Comparison of ENCODE assay signal across 8 cellular contexts in genomic region chr16:2267913-2268666, GRCh38. TPM values are rescaled to one million over a fixed set of nuclear protein-coding genes. Genes with fewer than 3 reads are reported as not detected.
A peak's percentile ranks its signal among the peaks of the same experiment; 100 is the strongest.
DNase-seq lines count a peak whose midpoint lies in the region; ATAC-seq and TF ChIP-seq lines count a peak whose summit lies in the region.

Gene RNPS1, minus strand, starts transcription at chr16:2268126. Its CDS starts 3,483 bp downstream, at chr16:2264643.

- H3K9me3 Mint-ChIP-seq in activated T-cell treated with anti-CD3 and anti-CD28 coated beads, Interleukin-2, amount 50 U/mL, for 24 hours = no peaks in the 10 kb centered on the region

- H3F3A ChIP-seq in PC-3 (ENCODE audit: low read length, unreplicated experiment) = no peaks in the 10 kb centered on the region

- H3K4me2 ChIP-seq in PC-3 (ENCODE audit: low read length) = peak within 1 kb of the TSS; percentile 93

- H3K9ac ChIP-seq in PC-3 (ENCODE audit: low read length) (peak within 1 kb of the TSS; percentile 95), muscle layer of colon (ENCODE audit: low read length) (peak within 1 kb of the TSS; percentile 61)

- peak; percentile 63 for ATAC-seq in GM21619 (IDR thresholded peaks at IDR 0.05; ENCODE audit: unreplicated experiment)
- ATAC-seq in PC-3 = peak; percentile 87
- peak; percentile 91 for ATAC-seq in esophagus mucosa

- intact Hi-C loops in PC-3 (cut with micrococcal nuclease) = no loop called here

- H3K4me3 Mint-ChIP-seq in activated T-cell treated with anti-CD3 and anti-CD28 coated beads, Interleukin-2, amount 50 U/mL, for 24 hours = peak within 1 kb of the TSS; percentile 91

- H3K27me3 Mint-ChIP-seq in activated T-cell treated with anti-CD3 and anti-CD28 coated beads, Interleukin-2, amount 50 U/mL, for 24 hours = no peaks in the 10 kb centered on the region

- peaks cover 29% of the 10 kb centered on the region for H4K20me1 ChIP-seq in PC-3 (ENCODE audit: low read length)

- peak within 1 kb of the TSS; percentile 99 for H3K27ac Mint-ChIP-seq in activated T-cell treated with anti-CD3 and anti-CD28 coated beads, Interleukin-2, amount 50 U/mL, for 24 hours

- no peaks in the 10 kb centered on the region for H3K9me2 ChIP-seq in PC-3 (replicated peaks; ENCODE audit: low read length)

- peak within 1 kb of the TSS; percentile 78 for H3K4me3 ChIP-seq in Jurkat, Clone E6-1 (ENCODE audit: low read length)
- H3K4me3 ChIP-seq in PC-3 (ENCODE audit: low read length) (peak within 1 kb of the TSS; percentile 80), muscle layer of colon (ENCODE audit: low read depth in 1 of 2, low read length in 2 of 2) (peak within 1 kb of the TSS; percentile 75 to 85)

- H3K9me3 ChIP-seq in PC-3 (ENCODE audit: low read length) (no peaks in the 10 kb centered on the region), muscle layer of colon (ENCODE audit: low read length) (no peaks in the 10 kb centered on the region)

- no TSS peak for BruUV-seq in PC-3 (replicated peaks; lab: Mats Ljungman, UMichigan)

- H3K79me2 ChIP-seq in PC-3 (ENCODE audit: low read length) = peaks cover 68% of the 10 kb centered on the region

- no peak for TF ChIP-seq CTCF in PC-3 (conservative IDR thresholded peaks at IDR 0.05; ENCODE audit: low read depth, low read length)

- DNase-seq in DMS53 (lab: John Stamatoyannopoulos, UW) (peak; percentile 95), PC-3 (peak; percentile 92)
- DNase-seq in Jurkat, Clone E6-1 (ENCODE audit: low read depth, low spot score) = peak; percentile 94
- peak; percentile 99 for DNase-seq in activated T-cell treated with anti-CD3 and anti-CD28 coated beads, Interleukin-2, amount 50 U/mL, for 24 hours
- peak; percentile 92 to 95 for DNase-seq in stimulated activated CD8-positive, alpha-beta memory T cell treated with anti-CD3 and anti-CD28 coated beads, Interleukin-7, amount 100 ng/mL, for 1 hour (ENCODE audit: low read depth in 2 of 2)

- H3K36me3 ChIP-seq in PC-3 (ENCODE audit: low read depth, low read length) (peaks cover 17% of the 10 kb centered on the region; the same call in 1 of the 2 replicates), muscle layer of colon (ENCODE audit: insufficient read depth, low read length) (no peaks in the 10 kb centered on the region)

- peaks cover 13% of the 10 kb centered on the region for H3K4me1 ChIP-seq in PC-3 (ENCODE audit: insufficient read depth, low read length)
- H3K4me1 ChIP-seq in muscle layer of colon (ENCODE audit: insufficient read depth, low read length) = peaks cover 25% of the 10 kb centered on the region

- H3K36me3 Mint-ChIP-seq in activated T-cell treated with anti-CD3 and anti-CD28 coated beads, Interleukin-2, amount 50 U/mL, for 24 hours (ENCODE audit: low read depth) = peaks cover 56% of the 10 kb centered on the region

- H3K27me3 ChIP-seq in PC-3 (ENCODE audit: low read length) (no peaks in the 10 kb centered on the region), muscle layer of colon (ENCODE audit: control insufficient read depth in 1 of 2, insufficient read depth in 2 of 2, low read length in 2 of 2) (no peaks in the 10 kb centered on the region)

- CTCF ChIA-PET in PC-3 (lab: Charles Lee) = no interaction called here

- H3K4me1 Mint-ChIP-seq in activated T-cell treated with anti-CD3 and anti-CD28 coated beads, Interleukin-2, amount 50 U/mL, for 24 hours (ENCODE audit: low read depth) = peaks cover 37% of the 10 kb centered on the region

- POLR2A ChIA-PET in PC-3 (lab: Charles Lee; ENCODE audit: unreplicated experiment) = no interaction called here

- H3K27ac ChIP-seq in PC-3 (ENCODE audit: low read length) (peak within 1 kb of the TSS; percentile 89), muscle layer of colon (ENCODE audit: low read depth, low read length) (peak within 1 kb of the TSS; percentile 95)

- H2AFZ ChIP-seq in PC-3 (ENCODE audit: low read length) = peak within 1 kb of the TSS; percentile 82

RNA-seq across cellular contexts. Expression of gene RNPS1, which starts in this region (rescaled TPM):
- polyA plus RNA-seq in Jurkat, Clone E6-1 (2012; ENCODE audit: insufficient read depth, insufficient read length) = 371 TPM
- total RNA-seq in PC-3 (2014; rRNA removed) (131 and 154 TPM in 2 replicates), esophagus mucosa (104 TPM)

Comparison
In these comparisons a context has a peak if more than half of its experiments do, and no peak if none do; other contexts are left out.
1. Peak in every context shown above with its lines: DNase-seq, ATAC-seq, H3K4me3 ChIP-seq and H3K27ac ChIP-seq.